ENCODE assay signal across 1 cellular context in the genomic region with DNA sequence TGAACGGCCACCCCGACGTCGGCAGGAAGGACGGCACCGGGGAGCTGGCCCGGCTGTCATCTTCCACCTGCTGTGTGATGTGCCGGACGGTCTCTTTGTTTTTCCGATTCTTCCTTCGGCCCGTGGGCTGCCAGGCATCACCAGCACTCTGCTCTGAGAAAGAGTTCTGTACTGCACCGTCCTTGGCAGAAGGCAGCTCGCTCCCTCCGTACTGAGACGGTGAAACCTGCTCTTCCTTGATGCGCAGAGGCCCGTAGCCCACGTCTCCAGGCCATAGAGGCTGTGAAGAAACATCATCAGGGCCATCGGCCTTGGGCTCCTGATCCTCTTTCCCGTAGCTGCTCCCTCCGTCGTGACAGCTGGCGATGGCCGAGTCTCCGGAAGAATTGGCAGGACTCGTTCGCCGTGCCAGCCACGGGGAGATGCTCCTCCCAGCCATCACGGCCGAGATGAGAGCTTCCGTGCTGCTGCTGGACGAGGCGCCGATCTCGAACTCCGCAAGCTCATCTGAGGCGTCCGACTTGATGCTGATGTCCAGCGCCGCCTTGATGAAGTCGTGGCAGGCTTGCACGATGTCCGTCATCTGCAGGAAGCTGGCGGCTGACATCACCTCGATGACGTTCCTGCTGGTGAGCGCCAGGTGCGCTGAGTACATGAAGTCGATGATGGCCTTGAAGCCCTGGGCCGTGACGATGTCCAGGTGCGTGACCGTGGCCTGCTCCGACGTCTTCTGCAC.
TF ChIP-seq lines count a peak whose summit lies in the region.

No MANE protein-coding gene starts in this region.

TF ChIP-seq in IMR-90, 13 proteins besides CTCF, POLR2A, EP300 and RAD21:
- TF ChIP-seq CEBPB (IDR thresholded peaks at IDR 0.05; ENCODE audit: low read depth, low read length) (no peak), SMC3 (IDR thresholded peaks at IDR 0.05; ENCODE audit: low read depth, low read length) (no peak), MAFK (IDR thresholded peaks at IDR 0.05; ENCODE audit: low read depth, low read length) (no peak), CHD1 (IDR thresholded peaks at IDR 0.05; ENCODE audit: low read depth, low read length) (no peak), RCOR1 (IDR thresholded peaks at IDR 0.05; ENCODE audit: insufficient replicate concordance, low read length) (no peak)
- TF ChIP-seq, protein P1, sequence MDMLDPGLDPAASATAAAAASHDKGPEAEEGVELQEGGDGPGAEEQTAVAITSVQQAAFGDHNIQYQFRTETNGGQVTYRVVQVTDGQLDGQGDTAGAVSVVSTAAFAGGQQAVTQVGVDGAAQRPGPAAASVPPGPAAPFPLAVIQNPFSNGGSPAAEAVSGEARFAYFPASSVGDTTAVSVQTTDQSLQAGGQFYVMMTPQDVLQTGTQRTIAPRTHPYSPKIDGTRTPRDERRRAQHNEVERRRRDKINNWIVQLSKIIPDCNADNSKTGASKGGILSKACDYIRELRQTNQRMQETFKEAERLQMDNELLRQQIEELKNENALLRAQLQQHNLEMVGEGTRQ (IDR thresholded peaks at IDR 0.05; ENCODE audit: low read depth, low read length): no peak
